In genomic region chr11:117232911-117233409, GRCh38 we compare ENCODE assay signal across 8 cellular contexts. TPM values are rescaled to one million over a fixed set of nuclear protein-coding genes. Genes with fewer than 3 reads are reported as not detected.
DNase-seq lines count a peak whose midpoint lies in the region; ATAC-seq and TF ChIP-seq lines count a peak whose summit lies in the region.

No MANE protein-coding gene starts in this region.

- peak overlapping the region; percentile 82 for H3K9ac ChIP-seq in HCT116 (ENCODE audit: low read length)
- H3K9ac ChIP-seq in rectal smooth muscle tissue (ENCODE audit: low read length) = peak overlapping the region; percentile 68

- H3K9me2 ChIP-seq in HCT116 (ENCODE audit: insufficient read depth) = no peaks in the 10 kb centered on the region

- intact Hi-C loops in HCT116 (cut with micrococcal nuclease) (loop anchor here (1.0 to 2.0 kb wide), 2 partner anchors 83 to 584 kb away; partner anchors contain the start of gene BACE1), heart right ventricle (cut with DNase I) (loop anchor here in 4 of 10 donors (2.0 to 10.0 kb wide), 5 partner anchors 82 to 446 kb away; partner anchors contain the start of genes BACE1 (in 3 of the 4) and ZPR1 (in 1 of the 4))

- POLR2A ChIA-PET in HCT116 (lab: Charles Lee) = no interaction called here

- peaks cover 34% of the 10 kb centered on the region for H3K79me2 ChIP-seq in HCT116 (ENCODE audit: insufficient read depth, low read length)

- no peak overlapping the region for H2AFZ ChIP-seq in HCT116 (ENCODE audit: low read depth, low read length, poor library complexity, severe bottlenecking)

- H3K27me3 ChIP-seq in HCT116 (ENCODE audit: insufficient read depth, low read length) = no peaks in the 10 kb centered on the region
- H3K27me3 ChIP-seq in heart right ventricle = no peaks in the 10 kb centered on the region
- H3K27me3 ChIP-seq in rectal smooth muscle tissue (ENCODE audit: control insufficient read depth, insufficient read depth, low read length) = no peaks in the 10 kb centered on the region

- peak overlapping the region; percentile 69 to 80 for H3K4me3 ChIP-seq in HCT116 (replicated peaks in 1 of 2; ENCODE audit: low read depth in 1 of 2, low read length in 2 of 2)
- peak overlapping the region; percentile 51 to 100 (median 82) for H3K4me3 ChIP-seq in heart right ventricle
- peak overlapping the region; percentile 89 for H3K4me3 ChIP-seq in rectal smooth muscle tissue (ENCODE audit: low read length)

- H3K4me1 ChIP-seq in HCT116 (ENCODE audit: control insufficient read depth in 1 of 2, insufficient read depth in 2 of 2, low read length in 2 of 2) (peaks cover 14 to 20% of the 10 kb centered on the region in 2 experiments; a peak in 3 of 4 replicates), heart right ventricle (peaks cover 8 to 34% (median 30%) of the 10 kb centered on the region in 9 donors), rectal smooth muscle tissue (ENCODE audit: control insufficient read depth, insufficient read depth, low read length) (peaks cover 19% of the 10 kb centered on the region)

- TF ChIP-seq RAD21 in HCT116 (IDR thresholded peaks at IDR 0.05; ENCODE audit: low read depth) = no peak

- no peaks in the 10 kb centered on the region for H3K9me3 ChIP-seq in HCT116 (ENCODE audit: control insufficient read depth in 1 of 2, insufficient read depth in 1 of 2, low read depth in 1 of 2, low read length in 2 of 2)
- H3K9me3 ChIP-seq in heart right ventricle = no peaks in the 10 kb centered on the region

- TF ChIP-seq POLR2A in HCT116 (IDR thresholded peaks at IDR 0.05; ENCODE audit: borderline replicate concordance, extremely low read depth, insufficient read depth, insufficient read length) = no peak

- DNase-seq in AG20443 (ENCODE audit: low spot score) = peak; percentile 43
- DNase-seq in HCT116 (ENCODE audit: low read depth, low spot score) = no peak
- peak; percentile 43 to 47 for DNase-seq in activated T-cell treated with anti-CD3 and anti-CD28 coated beads, Interleukin-2, amount 50 U/mL, for 48 hours
- peak in 1 of 2 donors; percentile 21 for DNase-seq in heart right ventricle
- no peak for DNase-seq in NCI-H1436 treated with DMSO at 0.1 percent for 48 hours (lab: John Stamatoyannopoulos, UW)

- peak overlapping the region; percentile 52; the same call in 1 of the 2 replicates for H3K27ac ChIP-seq in HCT116 (ENCODE audit: low read depth, low read length)
- H3K27ac ChIP-seq in heart right ventricle = peak overlapping the region; percentile 96 to 100 (median 98)
- H3K27ac ChIP-seq in rectal smooth muscle tissue (ENCODE audit: low read depth, low read length) = peak overlapping the region; percentile 71

- ATAC-seq in HCT116 (peak; percentile 20), heart right ventricle (peak in 7 of 8 donors; percentile 13 to 65 (median 30)), HG03457 (IDR thresholded peaks at IDR 0.05; ENCODE audit: unreplicated experiment) (no peak), HG03439 (IDR thresholded peaks at IDR 0.05; ENCODE audit: unreplicated experiment) (no peak)

- no peaks in the 10 kb centered on the region for H4K20me1 ChIP-seq in HCT116 (ENCODE audit: insufficient read depth)

- CTCF ChIA-PET in HCT116 (lab: Charles Lee) = interaction anchor here (0.7 to 2.2 kb wide), 3 partner anchors 11 to 94 kb away, joined by 3 to 10 read pairs (median 4); partner anchors contain the start of gene CEP164

- peak overlapping the region; percentile 84 for H3K4me2 ChIP-seq in HCT116 (ENCODE audit: low read length)

- RAD21 ChIA-PET in HCT116 (lab: Charles Lee; ENCODE audit: low non-redundant PET in 1 of 2, low total read pairs in 2 of 2, uncharacterized antibody in 2 of 2, unreplicated experiment in 2 of 2) = no interaction called here

- 1 to 2% methylated on average over 23 to 27 of the region's 27 CpGs for WGBS in heart right ventricle, 2 donors

- TF ChIP-seq CTCF in HCT116 (IDR thresholded peaks at IDR 0.05 in 2 of 3, conservative IDR thresholded peaks at IDR 0.05 in 1 of 3; ENCODE audit: borderline replicate concordance in 1 of 3, insufficient read depth in 1 of 3, low read depth in 2 of 3, low read length in 2 of 3) = no peak
- TF ChIP-seq CTCF in heart right ventricle (IDR thresholded peaks at IDR 0.05) = no peak

- H3K36me3 ChIP-seq in HCT116 (ENCODE audit: control insufficient read depth in 1 of 2, insufficient read depth in 2 of 2, low read length in 2 of 2) (peaks cover 0 to 5% of the 10 kb centered on the region in 2 experiments; a peak in 3 of 4 replicates), heart right ventricle (peaks cover 0 to 45% (median 21%) of the 10 kb centered on the region in 9 donors), rectal smooth muscle tissue (ENCODE audit: control insufficient read depth, insufficient read depth, low read length) (peaks cover 18% of the 10 kb centered on the region)

- BruUV-seq in HCT116 (replicated peaks; lab: Mats Ljungman, UMichigan) = no TSS peak

TF ChIP-seq in HCT116, 20 proteins besides CTCF, POLR2A, EP300 and RAD21:
- TF ChIP-seq JUND (IDR thresholded peaks at IDR 0.05) (no peak), ATF3 (IDR thresholded peaks at IDR 0.05) (no peak), YY1 (IDR thresholded peaks at IDR 0.05; ENCODE audit: extremely low read depth, insufficient replicate concordance, low read depth, low read length) (no peak), CBX3 (IDR thresholded peaks at IDR 0.05; ENCODE audit: low read depth) (no peak), POLR2AphosphoS5 (IDR thresholded peaks at IDR 0.05; ENCODE audit: low read depth, low read length) (no peak), SP1 (IDR thresholded peaks at IDR 0.05; ENCODE audit: low read depth) (no peak), ZNF274 (IDR thresholded peaks at IDR 0.05; ENCODE audit: low read depth, low read length) (no peak), CEBPB (IDR thresholded peaks at IDR 0.05; ENCODE audit: low read depth) (no peak), MAX (IDR thresholded peaks at IDR 0.05) (no peak), ELF1 (IDR thresholded peaks at IDR 0.05; ENCODE audit: borderline replicate concordance, low read depth) (no peak), TCF7L2 (IDR thresholded peaks at IDR 0.05; ENCODE audit: borderline replicate concordance, extremely low read depth, insufficient read depth, insufficient read length) (no peak)
- TF ChIP-seq, protein P1, sequence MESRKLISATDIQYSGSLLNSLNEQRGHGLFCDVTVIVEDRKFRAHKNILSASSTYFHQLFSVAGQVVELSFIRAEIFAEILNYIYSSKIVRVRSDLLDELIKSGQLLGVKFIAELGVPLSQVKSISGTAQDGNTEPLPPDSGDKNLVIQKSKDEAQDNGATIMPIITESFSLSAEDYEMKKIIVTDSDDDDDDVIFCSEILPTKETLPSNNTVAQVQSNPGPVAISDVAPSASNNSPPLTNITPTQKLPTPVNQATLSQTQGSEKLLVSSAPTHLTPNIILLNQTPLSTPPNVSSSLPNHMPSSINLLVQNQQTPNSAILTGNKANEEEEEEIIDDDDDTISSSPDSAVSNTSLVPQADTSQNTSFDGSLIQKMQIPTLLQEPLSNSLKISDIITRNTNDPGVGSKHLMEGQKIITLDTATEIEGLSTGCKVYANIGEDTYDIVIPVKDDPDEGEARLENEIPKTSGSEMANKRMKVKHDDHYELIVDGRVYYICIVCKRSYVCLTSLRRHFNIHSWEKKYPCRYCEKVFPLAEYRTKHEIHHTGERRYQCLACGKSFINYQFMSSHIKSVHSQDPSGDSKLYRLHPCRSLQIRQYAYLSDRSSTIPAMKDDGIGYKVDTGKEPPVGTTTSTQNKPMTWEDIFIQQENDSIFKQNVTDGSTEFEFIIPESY (IDR thresholded peaks at IDR 0.05; ENCODE audit: extremely low read depth, insufficient replicate concordance, low read length) = no peak
TF ChIP-seq in HCT116: peak in this region for 0.

RNA-seq across cellular contexts. Expression of gene RNF214, which starts 0.5 kb away (rescaled TPM):
- 29.3 TPM for total RNA-seq in HCT116 (2021; ENCODE audit: unreplicated experiment)
- polyA plus RNA-seq in HCT116 (2012) = 21.0 and 21.1 TPM in 2 replicates
- total RNA-seq in heart right ventricle = 10 to 100 TPM; 20.3 to 33.5 (median 27.6) TPM
- polyA plus RNA-seq in heart right ventricle = 1 to 10 TPM; 7.3 to 7.7 TPM

RNA-seq across cellular contexts. Expression of gene PCSK7, which starts 1.1 kb away (rescaled TPM):
- 30.0 TPM for total RNA-seq in HCT116 (2021; ENCODE audit: unreplicated experiment)
- 10.9 and 12.5 TPM in 2 replicates for polyA plus RNA-seq in HCT116 (2012)
- total RNA-seq in heart right ventricle = 10 to 100 TPM; 20.5 to 33.6 (median 26.2) TPM
- polyA plus RNA-seq in heart right ventricle = 10 to 100 TPM; 29.8 to 47.0 TPM

RNA-seq across cellular contexts. Expression of gene TAGLN, which starts 33.8 kb away (rescaled TPM):
- total RNA-seq in HCT116 (2021; ENCODE audit: unreplicated experiment) = 10.0 TPM
- polyA plus RNA-seq in HCT116 (2012) = 15.2 and 16.1 TPM in 2 replicates
- total RNA-seq in heart right ventricle = 100 to 1,000 TPM in 5 of 10 donors, 10 to 100 TPM in 5; 71.7 to 215 (median 99.9) TPM
- polyA plus RNA-seq in heart right ventricle = 100 to 1,000 TPM; 319 to 883 TPM

RNA-seq across cellular contexts. Expression of gene SIDT2, which starts 54.4 kb away (rescaled TPM):
- 37.0 TPM for total RNA-seq in HCT116 (2021; ENCODE audit: unreplicated experiment)
- polyA plus RNA-seq in HCT116 (2012) = 22.3 and 26.2 TPM in 2 replicates
- 10 to 100 TPM; 16.2 to 33.6 (median 22.0) TPM for total RNA-seq in heart right ventricle
- polyA plus RNA-seq in heart right ventricle = 10 to 100 TPM; 13.0 to 28.1 TPM

RNA-seq across cellular contexts. Expression of gene BACE1-AS, which starts 58.2 kb away (rescaled TPM):
- total RNA-seq in HCT116 (2021; ENCODE audit: unreplicated experiment) = 10.2 TPM
- 4.4 and 5.0 TPM in 2 replicates for polyA plus RNA-seq in HCT116 (2012)
- 10 to 100 TPM in 8 of 10 donors, 1 to 10 TPM in 2; 8.5 to 16.9 (median 11.9) TPM for total RNA-seq in heart right ventricle
- polyA plus RNA-seq in heart right ventricle = 10 to 100 TPM in 1 of 2 donors, 1 to 10 TPM in 1; 3.9 to 20.0 TPM

Comparison
In these comparisons a context has a peak if more than half of its experiments do, and no peak if none do; other contexts are left out.
1. DNase-seq: peak in AG20443 (single experiment) and activated T-cell treated with anti-CD3 and anti-CD28 coated beads, Interleukin-2, amount 50 U/mL, for 48 hours (2 of 2); none in HCT116 (single experiment) and NCI-H1436 treated with DMSO at 0.1 percent for 48 hours (single experiment).
2. ATAC-seq: peak in HCT116 (single experiment) and heart right ventricle (7 of 8); none in HG03457 (single experiment) and HG03439 (single experiment).
3. Peak in every context shown above with its lines, with median percentiles within 50 percentile points of each other: H3K27ac ChIP-seq and H3K4me3 ChIP-seq.